In genomic region chrX:109635151-109635550, GRCh38 we compare ENCODE assay signal across 9 cellular contexts. TPM values are rescaled to one million over a fixed set of nuclear protein-coding genes. Genes with fewer than 3 reads are reported as not detected.
DNase-seq lines count a peak whose midpoint lies in the region; ATAC-seq and TF ChIP-seq lines count a peak whose summit lies in the region.
"Had no signal": no experiment of that assay in that cellular context is flagged by ENCODE, and none has a peak within 500 bp of the region (broad histone marks: within the 10 kb centered on the region; RNA-seq: fewer than 3 reads in every experiment).

No MANE protein-coding gene starts in this region.

- H3K4me3 ChIP-seq in fibroblast of pulmonary artery (replicated peaks; ENCODE audit: low read depth, low read length) (no peak overlapping the region), uterus (no peak overlapping the region)

- H3K36me3 ChIP-seq in uterus, result no peaks in the 10 kb centered on the region

- H3K27me3 ChIP-seq in uterus, result no peaks in the 10 kb centered on the region

- ATAC-seq in GM18517 (IDR thresholded peaks at IDR 0.05; ENCODE audit: unreplicated experiment) (peak; percentile 46), GM21515 (IDR thresholded peaks at IDR 0.05; ENCODE audit: unreplicated experiment) (no peak)

- no peak for TF ChIP-seq POLR2A in uterus (IDR thresholded peaks at IDR 0.05)

- DNase-seq in AG08395 (ENCODE audit: low spot score) (peak; percentile 27), NOMO-1 treated with dmso at 0.1 percent for 144 hours (lab: John Stamatoyannopoulos, UW; ENCODE audit: unreplicated experiment) (peak; percentile 14), fibroblast of pulmonary artery (ENCODE audit: low read depth) (peak; percentile 34), uterus (no peak), NCI-H187 (lab: John Stamatoyannopoulos, UW) (no peak), NCI-H2196 treated with DMSO at 0.1 percent for 48 hours (lab: John Stamatoyannopoulos, UW; ENCODE audit: unreplicated experiment) (no peak)
- DNase-seq: stimulated activated naive B cell treated with anti-CD40 and anti-IgM and Interleukin-4, amounts not matched to agents 10 μg/mL and 1 μg/mL and 100 μg/mL, for 72 hours had no signal

- H3K9me3 ChIP-seq in uterus, result no peaks in the 10 kb centered on the region

- intact Hi-C loops in uterus (cut with DNase I; ENCODE audit: low total_unique reads), result no loop called here

- no peaks in the 10 kb centered on the region for H3K4me1 ChIP-seq in uterus

- H3K27ac ChIP-seq in uterus, result no peak overlapping the region

- peak; percentile 56 for TF ChIP-seq CTCF in fibroblast of pulmonary artery (IDR thresholded peaks at IDR 0.05; ENCODE audit: low read length, missing control alignments)
- TF ChIP-seq CTCF in uterus (IDR thresholded peaks at IDR 0.05), result no peak

RNA-seq across cellular contexts. Expression of gene KCNE5, which starts 10.2 kb away (rescaled TPM):
- total RNA-seq in uterus, result under 1 TPM in 1 of 4 donors, not detected in 3; 0.62 TPM

Comparison
In these comparisons a context has a peak if more than half of its experiments do, and no peak if none do; other contexts are left out.
1. DNase-seq: peak in AG08395 (single experiment), NOMO-1 treated with dmso at 0.1 percent for 144 hours (single experiment) and fibroblast of pulmonary artery (single experiment); none in uterus (0 of 2), NCI-H187 (0 of 2) and NCI-H2196 treated with DMSO at 0.1 percent for 48 hours (single experiment).